Comparison of ENCODE assay signal across 25 cellular contexts in the genomic region with DNA sequence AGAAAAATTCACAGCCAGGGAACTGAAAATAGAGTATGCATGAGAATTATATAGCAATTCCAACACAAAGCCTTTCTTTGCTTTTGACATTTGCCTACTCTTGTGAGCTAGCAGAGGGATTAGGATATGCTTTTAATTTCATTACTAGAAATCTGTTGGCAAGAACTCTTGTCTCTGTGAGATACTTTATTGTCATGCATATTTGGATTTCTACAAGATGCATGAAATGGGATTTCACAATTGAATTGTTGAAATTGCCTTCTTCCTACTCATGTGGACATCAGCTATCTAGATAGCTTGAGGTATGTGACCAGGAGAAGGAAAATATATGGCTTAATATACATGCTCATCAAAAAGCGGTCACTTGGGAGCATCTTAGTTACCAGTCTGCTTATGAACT.
A peak's percentile ranks its signal among the peaks of the same experiment; 100 is the strongest.
DNase-seq lines count a peak whose midpoint lies in the region; ATAC-seq and TF ChIP-seq lines count a peak whose summit lies in the region.
"Had no signal": no experiment of that assay in that cellular context is flagged by ENCODE, and none has a peak within 500 bp of the region (broad histone marks: within the 10 kb centered on the region; RNA-seq: fewer than 3 reads in every experiment).

No MANE protein-coding gene starts in this region.

- no peak overlapping the region for H2AFZ ChIP-seq in GM23248

- H3K4me3 ChIP-seq in AG10803 (ENCODE audit: low read length) (no peak overlapping the region), GM23248 (peak overlapping the region; percentile 75), endocrine pancreas (ENCODE audit: control insufficient read depth, insufficient read depth, low read length) (peak overlapping the region; percentile 59), BE2C (ENCODE audit: low read depth, low read length) (no peak overlapping the region)
- H3K4me3 ChIP-seq in naive thymus-derived CD4-positive, alpha-beta T cell (ENCODE audit: low read length) = no peak overlapping the region
- H3K4me3 ChIP-seq: body of pancreas, lung had no signal

- no peaks in the 10 kb centered on the region for H4K20me1 ChIP-seq in GM23248 (ENCODE audit: insufficient read depth)

- no peaks in the 10 kb centered on the region for H3K9me2 ChIP-seq in GM23248 (ENCODE audit: insufficient read depth)

- H3K4me3 Mint-ChIP-seq in naive thymus-derived CD4-positive, alpha-beta T cell = no peak overlapping the region

- no peaks in the 10 kb centered on the region for H3K36me3 Mint-ChIP-seq in naive thymus-derived CD4-positive, alpha-beta T cell
- H3K36me3 Mint-ChIP-seq: CD14-positive monocyte had no signal

- H3K4me2 ChIP-seq in GM23248 (ENCODE audit: unreplicated experiment) = peak overlapping the region; percentile 88
- H3K4me2 ChIP-seq: KMS-11 had no signal

- H3K27ac ChIP-seq in GM23248 = 0 out of 2 replicates have a peak overlapping the region, but pooled peaks have one; percentile 4
- no peak overlapping the region for H3K27ac ChIP-seq in naive thymus-derived CD4-positive, alpha-beta T cell (ENCODE audit: low read depth, low read length)
- H3K27ac ChIP-seq: body of pancreas, gastrocnemius medialis, KMS-11 had no signal

- in situ Hi-C loops in GM23248 (cut with MboI) = no loop called here

- peaks cover 55 to 70% (median 62%) of the 10 kb centered on the region in 5 donors for H3K27me3 Mint-ChIP-seq in naive thymus-derived CD4-positive, alpha-beta T cell

- H3K9me3 ChIP-seq in GM23248 (ENCODE audit: low read depth) (no peaks in the 10 kb centered on the region), endocrine pancreas (ENCODE audit: control insufficient read depth, low read length) (no peaks in the 10 kb centered on the region), BE2C (no peaks in the 10 kb centered on the region; the same call in 1 of the 2 replicates)
- no peaks in the 10 kb centered on the region for H3K9me3 ChIP-seq in naive thymus-derived CD4-positive, alpha-beta T cell (ENCODE audit: control insufficient read depth in 2 of 3, low read length in 3 of 3)
- H3K9me3 ChIP-seq: body of pancreas, gastrocnemius medialis had no signal

- TF ChIP-seq CTCF in AG10803 (conservative IDR thresholded peaks at IDR 0.05; ENCODE audit: low read length) (no peak), BE2C (IDR thresholded peaks at IDR 0.05; ENCODE audit: low read depth, low read length) (no peak)

- CTCF ChIA-PET in naive thymus-derived CD4-positive, alpha-beta T cell (lab: Charles Lee) = no interaction called here

- intact Hi-C loops in naive thymus-derived CD4-positive, alpha-beta T cell (cut with micrococcal nuclease) = no loop called here

- H3K9ac ChIP-seq in GM23248 (no peak overlapping the region), endocrine pancreas (ENCODE audit: control insufficient read depth, insufficient read depth, low read length) (no peak overlapping the region)
- H3K9ac ChIP-seq: KMS-11 had no signal

- peaks cover 0 to 1% (median 0%) of the 10 kb centered on the region in 11 donors for H3K9me3 Mint-ChIP-seq in naive thymus-derived CD4-positive, alpha-beta T cell
- H3K9me3 Mint-ChIP-seq: HFFc6, nephron progenitor cell had no signal

- DNase-seq in AG10803 (ENCODE audit: low read depth) = peak; percentile 80
- DNase-seq in GM23248 = peak; percentile 64
- peak; percentile 16 for DNase-seq in iris pigment epithelial cell (ENCODE audit: low read depth)
- no peak for DNase-seq in naive thymus-derived CD4-positive, alpha-beta T cell
- DNase-seq in BE2C = no peak
- no peak for DNase-seq in NCI-H1694 (lab: John Stamatoyannopoulos, UW)
- DNase-seq in stimulated activated naive CD4-positive, alpha-beta T cell (lab: John Stamatoyannopoulos, UW) = no peak
- DNase-seq: activated CD4-positive, alpha-beta T cell treated with anti-CD3 and anti-CD28 coated beads for 4 hours; activated effector memory CD4-positive, alpha-beta T cell treated with anti-CD3 and anti-CD28 coated beads, Interleukin-2, amount 50 U/mL, for 16 hours; activated T-cell treated with anti-CD3 and anti-CD28 coated beads, Interleukin-2, amount 50 U/mL, for 1 hour; body of pancreas; effector CD8-positive, alpha-beta T cell; erythroblast; gastrocnemius medialis; HFFc6; kidney; MM.1S; NCI-H446; nephron progenitor cell; stimulated activated CD4-positive, alpha-beta T cell treated with anti-CD3 and anti-CD28 coated beads, Interleukin-12 subunit alpha, Interleukin-12 subunit beta, amount 100 ng/mL, for 4 hours; stimulated activated CD4-positive, alpha-beta T cell treated with anti-CD3 and anti-CD28 coated beads, Interleukin-4, amount 100 ng/mL, for 1 hour had no signal

- H3K4me1 Mint-ChIP-seq in naive thymus-derived CD4-positive, alpha-beta T cell = peaks cover 0 to 8% (median 5%) of the 10 kb centered on the region in 7 donors

- H3K27ac Mint-ChIP-seq in naive thymus-derived CD4-positive, alpha-beta T cell = no peak overlapping the region
- H3K27ac Mint-ChIP-seq: CD14-positive monocyte, HFFc6, nephron progenitor cell had no signal

- POLR2A ChIA-PET in naive thymus-derived CD4-positive, alpha-beta T cell (lab: Charles Lee) = no interaction called here

- 93% methylated on average over 1 of the region's 1 CpG for WGBS in GM23248 (ENCODE audit: low coverage in 1 of 2, low lambda C conversion rate in 2 of 2, missing lambda C conversion rate in 2 of 2), 2 experiments

- H3K27me3 ChIP-seq in GM23248 (replicated peaks; ENCODE audit: insufficient read depth) (no peaks in the 10 kb centered on the region), endocrine pancreas (ENCODE audit: control insufficient read depth, insufficient read depth, low read length) (no peaks in the 10 kb centered on the region), BE2C (peaks cover 6% of the 10 kb centered on the region; the same call in 1 of the 2 replicates)
- H3K27me3 ChIP-seq in naive thymus-derived CD4-positive, alpha-beta T cell (ENCODE audit: control insufficient read depth in 2 of 2, insufficient read depth in 2 of 2, low read length in 2 of 2) = no peaks in the 10 kb centered on the region
- H3K27me3 ChIP-seq: body of pancreas had no signal

- H3K79me2 ChIP-seq in GM23248 (ENCODE audit: insufficient read depth) = no peaks in the 10 kb centered on the region

- ATAC-seq in naive thymus-derived CD4-positive, alpha-beta T cell = no peak
- ATAC-seq: body of pancreas, gastrocnemius medialis had no signal

- H3K36me3 ChIP-seq in GM23248 (ENCODE audit: low read depth) = no peaks in the 10 kb centered on the region
- H3K36me3 ChIP-seq in endocrine pancreas (ENCODE audit: control insufficient read depth, insufficient read depth, low read length) = no peaks in the 10 kb centered on the region
- H3K36me3 ChIP-seq in naive thymus-derived CD4-positive, alpha-beta T cell (ENCODE audit: control insufficient read depth in 2 of 3, insufficient read depth in 3 of 3, low read length in 3 of 3) = no peaks in the 10 kb centered on the region
- H3K36me3 ChIP-seq in BE2C = no peaks in the 10 kb centered on the region
- H3K36me3 ChIP-seq: gastrocnemius medialis had no signal

- peaks cover 33% of the 10 kb centered on the region for H3F3A ChIP-seq in GM23248 (ENCODE audit: insufficient read depth)

- peaks cover 27% of the 10 kb centered on the region for H3K4me1 ChIP-seq in GM23248 (ENCODE audit: insufficient read depth)
- peaks cover 4% of the 10 kb centered on the region for H3K4me1 ChIP-seq in endocrine pancreas (ENCODE audit: control insufficient read depth, insufficient read depth, low read length)
- no peaks in the 10 kb centered on the region for H3K4me1 ChIP-seq in naive thymus-derived CD4-positive, alpha-beta T cell (ENCODE audit: control insufficient read depth in 2 of 2, insufficient read depth in 2 of 2, low read length in 2 of 2)
- H3K4me1 ChIP-seq in BE2C = peaks cover 4% of the 10 kb centered on the region

Comparison
In these comparisons a context has a peak if more than half of its experiments do, and no peak if none do; other contexts are left out.
1. DNase-seq: peak in AG10803 (single experiment), GM23248 (single experiment) and iris pigment epithelial cell (single experiment); none in naive thymus-derived CD4-positive, alpha-beta T cell (0 of 9), BE2C (single experiment), NCI-H1694 (single experiment) and stimulated activated naive CD4-positive, alpha-beta T cell (0 of 6).
2. H3K4me3 ChIP-seq: peak in GM23248 (single experiment) and endocrine pancreas (single experiment); none in AG10803 (single experiment), naive thymus-derived CD4-positive, alpha-beta T cell (single experiment) and BE2C (single experiment).